ENCODE assay signal across 1 cellular context in genomic region chr5:140725799-140726471, GRCh38.
TF ChIP-seq lines count a peak whose summit lies in the region.

No MANE protein-coding gene starts in this region.

TF ChIP-seq in HepG2, 621 proteins besides CTCF, POLR2A, EP300 and RAD21 (continued from another document and continues in another):
- TF ChIP-seq ZNF503 (CRISPR knock-in tag; IDR thresholded peaks at IDR 0.05) = peak; percentile 22; the same call in 1 of the 2 replicates
- TF ChIP-seq TFDP2 (CRISPR knock-in tag; IDR thresholded peaks at IDR 0.05) = no peak
- no peak for TF ChIP-seq KLF13 (CRISPR knock-in tag; IDR thresholded peaks at IDR 0.05)
- TF ChIP-seq RXRA (CRISPR knock-in tag; IDR thresholded peaks at IDR 0.05) = no peak; the same call in 1 of the 2 replicates
- no peak for TF ChIP-seq NR1H2 (CRISPR knock-in tag; IDR thresholded peaks at IDR 0.05; ENCODE audit: borderline replicate concordance, low read depth)
- TF ChIP-seq ZBTB33 (CRISPR knock-in tag; IDR thresholded peaks at IDR 0.05) = no peak
- no peak for TF ChIP-seq PREB (CRISPR knock-in tag; IDR thresholded peaks at IDR 0.05)
- TF ChIP-seq NR2F2 (IDR thresholded peaks at IDR 0.05; ENCODE audit: borderline replicate concordance, low read depth) = no peak
- peak; percentile 64 for TF ChIP-seq GATAD1 (CRISPR knock-in tag; IDR thresholded peaks at IDR 0.05)
- no peak for TF ChIP-seq MTA1 (CRISPR knock-in tag; IDR thresholded peaks at IDR 0.05; ENCODE audit: borderline replicate concordance)
- TF ChIP-seq FLYWCH1 (CRISPR knock-in tag; IDR thresholded peaks at IDR 0.05) = no peak
- no peak for TF ChIP-seq BATF2 (CRISPR knock-in tag; IDR thresholded peaks at IDR 0.05)
- no peak; the same call in 1 of the 2 replicates for TF ChIP-seq NFYB (CRISPR knock-in tag; IDR thresholded peaks at IDR 0.05)
- TF ChIP-seq TBX3 (IDR thresholded peaks at IDR 0.05; ENCODE audit: borderline replicate concordance) = no peak
- TF ChIP-seq PHF20 (CRISPR knock-in tag; IDR thresholded peaks at IDR 0.05) = no peak
- 0 out of 2 replicates have a peak, but pooled peaks have one; percentile 45 for TF ChIP-seq HOMEZ (CRISPR knock-in tag; IDR thresholded peaks at IDR 0.05; ENCODE audit: low read depth)
- no peak for TF ChIP-seq ZBTB49 (CRISPR knock-in tag; IDR thresholded peaks at IDR 0.05; ENCODE audit: borderline replicate concordance)
- TF ChIP-seq ZSCAN21 (CRISPR knock-in tag; IDR thresholded peaks at IDR 0.05; ENCODE audit: borderline replicate concordance) = peak; percentile 73; the same call in 1 of the 2 replicates
- TF ChIP-seq NRL (CRISPR knock-in tag; IDR thresholded peaks at IDR 0.05; ENCODE audit: borderline replicate concordance) = no peak
- TF ChIP-seq ZNF687 (CRISPR knock-in tag; IDR thresholded peaks at IDR 0.05) = peak; percentile 16; the same call in 1 of the 2 replicates
- no peak for TF ChIP-seq ZNF839 (CRISPR knock-in tag; IDR thresholded peaks at IDR 0.05; ENCODE audit: borderline replicate concordance)
- TF ChIP-seq ZNF597 (CRISPR knock-in tag; IDR thresholded peaks at IDR 0.05) = no peak
- no peak for TF ChIP-seq FOXP1 (IDR thresholded peaks at IDR 0.05)
- peak; percentile 38; the same call in 1 of the 2 replicates for TF ChIP-seq FOXP1 (CRISPR knock-in tag; IDR thresholded peaks at IDR 0.05)
- no peak for TF ChIP-seq RBFOX2 (IDR thresholded peaks at IDR 0.05; ENCODE audit: low read depth, low read length)
- no peak for TF ChIP-seq ZNF234 (CRISPR knock-in tag; conservative IDR thresholded peaks at IDR 0.05)
- no peak for TF ChIP-seq NFIB (CRISPR knock-in tag; IDR thresholded peaks at IDR 0.05; ENCODE audit: borderline replicate concordance)
- peak; percentile 65; the same call in 1 of the 2 replicates for TF ChIP-seq ZNF232 (CRISPR knock-in tag; IDR thresholded peaks at IDR 0.05; ENCODE audit: borderline replicate concordance)
- TF ChIP-seq SP140L (CRISPR knock-in tag; IDR thresholded peaks at IDR 0.05; ENCODE audit: borderline replicate concordance) = no peak
- TF ChIP-seq PRPF4 (IDR thresholded peaks at IDR 0.05; ENCODE audit: low read depth, low read length, poor library complexity, severe bottlenecking) = no peak
- TF ChIP-seq ZNF274 (CRISPR knock-in tag; IDR thresholded peaks at IDR 0.05) = no peak
- no peak for TF ChIP-seq ZNF672 (CRISPR knock-in tag; IDR thresholded peaks at IDR 0.05)
- no peak for TF ChIP-seq ZNF317 (CRISPR knock-in tag; IDR thresholded peaks at IDR 0.05)
- TF ChIP-seq SETDB1 (CRISPR knock-in tag; IDR thresholded peaks at IDR 0.05; ENCODE audit: borderline replicate concordance) = no peak
- TF ChIP-seq BCL6 (CRISPR knock-in tag; IDR thresholded peaks at IDR 0.05) = peak; percentile 48; the same call in 1 of the 2 replicates
- TF ChIP-seq AHR (CRISPR knock-in tag; IDR thresholded peaks at IDR 0.05) = no peak
- no peak for TF ChIP-seq RBM39 (IDR thresholded peaks at IDR 0.05; ENCODE audit: low read depth, low read length, poor library complexity, severe bottlenecking)
- TF ChIP-seq CENPT (CRISPR knock-in tag; IDR thresholded peaks at IDR 0.05; ENCODE audit: low read depth) = no peak
- no peak for TF ChIP-seq ZC3H4 (CRISPR knock-in tag; IDR thresholded peaks at IDR 0.05; ENCODE audit: borderline replicate concordance)
- peak; percentile 81 for TF ChIP-seq IRF2 (CRISPR knock-in tag; IDR thresholded peaks at IDR 0.05)
- TF ChIP-seq MTF1 (CRISPR knock-in tag; IDR thresholded peaks at IDR 0.05) = no peak
- no peak for TF ChIP-seq RNF219 (CRISPR knock-in tag; IDR thresholded peaks at IDR 0.05)
- no peak for TF ChIP-seq CENPX (CRISPR knock-in tag; IDR thresholded peaks at IDR 0.05)
- no peak for TF ChIP-seq IRF9 (CRISPR knock-in tag; IDR thresholded peaks at IDR 0.05; ENCODE audit: borderline replicate concordance)
- no peak for TF ChIP-seq ZNF20 (CRISPR knock-in tag; IDR thresholded peaks at IDR 0.05)
